ENCODE assay signal across 1 cellular context in genomic region chr2:85269959-85270358, GRCh38.
A peak's percentile ranks its signal among the peaks of the same experiment; 100 is the strongest.
TF ChIP-seq lines count a peak whose summit lies in the region.

No MANE protein-coding gene starts in this region.

TF ChIP-seq in HepG2, 621 proteins besides CTCF, POLR2A, EP300 and RAD21 (continued from another document and continues in another):
- TF ChIP-seq ZBTB14 (CRISPR knock-in tag; IDR thresholded peaks at IDR 0.05) (no peak), ZNF484 (CRISPR knock-in tag; IDR thresholded peaks at IDR 0.05; ENCODE audit: borderline replicate concordance, low read depth) (no peak), KAT8 (CRISPR knock-in tag; IDR thresholded peaks at IDR 0.05) (no peak), FIP1L1 (IDR thresholded peaks at IDR 0.05; ENCODE audit: borderline replicate concordance, insufficient read depth, low read depth, low read length) (no peak), ZNF337 (CRISPR knock-in tag; IDR thresholded peaks at IDR 0.05; ENCODE audit: borderline replicate concordance, low read depth) (no peak), GLI4 (CRISPR knock-in tag; IDR thresholded peaks at IDR 0.05; ENCODE audit: borderline replicate concordance) (no peak), CHD2 (IDR thresholded peaks at IDR 0.05; ENCODE audit: low read depth, low read length) (no peak), CBX5 (CRISPR knock-in tag; IDR thresholded peaks at IDR 0.05; ENCODE audit: borderline replicate concordance) (no peak), REPIN1 (CRISPR knock-in tag; IDR thresholded peaks at IDR 0.05; ENCODE audit: borderline replicate concordance, low read depth) (no peak), HNF4A (CRISPR knock-in tag; IDR thresholded peaks at IDR 0.05) (peak; percentile 62; the same call in 1 of the 2 replicates), IRF9 (CRISPR knock-in tag; IDR thresholded peaks at IDR 0.05; ENCODE audit: borderline replicate concordance) (no peak), SMAD9 (CRISPR knock-in tag; IDR thresholded peaks at IDR 0.05) (no peak), HNF4G (IDR thresholded peaks at IDR 0.05; ENCODE audit: borderline replicate concordance, low read depth, low read length) (peak; percentile 38; the same call in 1 of the 2 replicates), HNF4G (CRISPR knock-in tag; IDR thresholded peaks at IDR 0.05; ENCODE audit: borderline replicate concordance, low read depth) (no peak), JARID2 (CRISPR knock-in tag; IDR thresholded peaks at IDR 0.05; ENCODE audit: insufficient replicate concordance) (no peak), CC2D1A (CRISPR knock-in tag; IDR thresholded peaks at IDR 0.05) (no peak), ZNF780A (CRISPR knock-in tag; IDR thresholded peaks at IDR 0.05) (no peak), ZNF282 (IDR thresholded peaks at IDR 0.05; ENCODE audit: partially characterized antibody) (no peak), ZNF792 (CRISPR knock-in tag; IDR thresholded peaks at IDR 0.05) (no peak), KLF9 (CRISPR knock-in tag; IDR thresholded peaks at IDR 0.05; ENCODE audit: low read depth) (peak; percentile 42; the same call in 1 of the 2 replicates), SMAD1 (CRISPR knock-in tag; IDR thresholded peaks at IDR 0.05; ENCODE audit: borderline replicate concordance, low read depth) (no peak), PAXIP1 (CRISPR knock-in tag; conservative IDR thresholded peaks at IDR 0.05) (peak; percentile 34; the same call in 1 of the 2 replicates), NFE2 (CRISPR knock-in tag; IDR thresholded peaks at IDR 0.05) (no peak), ZNF768 (CRISPR knock-in tag; IDR thresholded peaks at IDR 0.05) (no peak), ELF3 (CRISPR knock-in tag; IDR thresholded peaks at IDR 0.05) (peak; percentile 22; the same call in 1 of the 2 replicates), SMYD3 (CRISPR knock-in tag; IDR thresholded peaks at IDR 0.05) (no peak), ZNF781 (CRISPR knock-in tag; IDR thresholded peaks at IDR 0.05; ENCODE audit: borderline replicate concordance, not compliant biosample characterization) (no peak), POGZ (CRISPR knock-in tag; IDR thresholded peaks at IDR 0.05) (no peak), ARNT2 (CRISPR knock-in tag; IDR thresholded peaks at IDR 0.05; ENCODE audit: low read depth) (no peak), DPF2 (CRISPR knock-in tag; IDR thresholded peaks at IDR 0.05; ENCODE audit: borderline replicate concordance, low read depth) (no peak), ZXDC (CRISPR knock-in tag; IDR thresholded peaks at IDR 0.05) (no peak), NONO (IDR thresholded peaks at IDR 0.05) (no peak), NONO (CRISPR knock-in tag; conservative IDR thresholded peaks at IDR 0.05) (no peak), DNMT3B (CRISPR knock-in tag; conservative IDR thresholded peaks at IDR 0.05) (no peak)
- TF ChIP-seq, protein P1, sequence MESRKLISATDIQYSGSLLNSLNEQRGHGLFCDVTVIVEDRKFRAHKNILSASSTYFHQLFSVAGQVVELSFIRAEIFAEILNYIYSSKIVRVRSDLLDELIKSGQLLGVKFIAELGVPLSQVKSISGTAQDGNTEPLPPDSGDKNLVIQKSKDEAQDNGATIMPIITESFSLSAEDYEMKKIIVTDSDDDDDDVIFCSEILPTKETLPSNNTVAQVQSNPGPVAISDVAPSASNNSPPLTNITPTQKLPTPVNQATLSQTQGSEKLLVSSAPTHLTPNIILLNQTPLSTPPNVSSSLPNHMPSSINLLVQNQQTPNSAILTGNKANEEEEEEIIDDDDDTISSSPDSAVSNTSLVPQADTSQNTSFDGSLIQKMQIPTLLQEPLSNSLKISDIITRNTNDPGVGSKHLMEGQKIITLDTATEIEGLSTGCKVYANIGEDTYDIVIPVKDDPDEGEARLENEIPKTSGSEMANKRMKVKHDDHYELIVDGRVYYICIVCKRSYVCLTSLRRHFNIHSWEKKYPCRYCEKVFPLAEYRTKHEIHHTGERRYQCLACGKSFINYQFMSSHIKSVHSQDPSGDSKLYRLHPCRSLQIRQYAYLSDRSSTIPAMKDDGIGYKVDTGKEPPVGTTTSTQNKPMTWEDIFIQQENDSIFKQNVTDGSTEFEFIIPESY (CRISPR knock-in tag; IDR thresholded peaks at IDR 0.05) = no peak
- TF ChIP-seq, protein P2, sequence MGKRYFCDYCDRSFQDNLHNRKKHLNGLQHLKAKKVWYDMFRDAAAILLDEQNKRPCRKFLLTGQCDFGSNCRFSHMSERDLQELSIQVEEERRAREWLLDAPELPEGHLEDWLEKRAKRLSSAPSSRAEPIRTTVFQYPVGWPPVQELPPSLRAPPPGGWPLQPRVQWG (CRISPR knock-in tag; IDR thresholded peaks at IDR 0.05; ENCODE audit: borderline replicate concordance, low read depth) = no peak
- TF ChIP-seq, protein P3, sequence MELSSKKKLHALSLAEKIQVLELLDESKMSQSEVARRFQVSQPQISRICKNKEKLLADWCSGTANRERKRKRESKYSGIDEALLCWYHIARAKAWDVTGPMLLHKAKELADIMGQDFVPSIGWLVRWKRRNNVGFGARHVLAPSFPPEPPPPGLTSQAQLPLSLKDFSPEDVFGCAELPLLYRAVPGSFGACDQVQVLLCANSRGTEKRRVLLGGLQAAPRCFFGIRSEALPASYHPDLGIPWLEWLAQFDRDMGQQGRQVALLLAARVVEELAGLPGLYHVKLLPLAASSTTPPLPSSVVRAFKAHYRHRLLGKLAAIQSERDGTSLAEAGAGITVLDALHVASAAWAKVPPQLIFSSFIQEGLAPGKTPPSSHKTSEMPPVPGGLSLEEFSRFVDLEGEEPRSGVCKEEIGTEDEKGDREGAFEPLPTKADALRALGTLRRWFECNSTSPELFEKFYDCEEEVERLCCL (CRISPR knock-in tag; IDR thresholded peaks at IDR 0.05; ENCODE audit: borderline replicate concordance) = no peak
- TF ChIP-seq, protein P4, sequence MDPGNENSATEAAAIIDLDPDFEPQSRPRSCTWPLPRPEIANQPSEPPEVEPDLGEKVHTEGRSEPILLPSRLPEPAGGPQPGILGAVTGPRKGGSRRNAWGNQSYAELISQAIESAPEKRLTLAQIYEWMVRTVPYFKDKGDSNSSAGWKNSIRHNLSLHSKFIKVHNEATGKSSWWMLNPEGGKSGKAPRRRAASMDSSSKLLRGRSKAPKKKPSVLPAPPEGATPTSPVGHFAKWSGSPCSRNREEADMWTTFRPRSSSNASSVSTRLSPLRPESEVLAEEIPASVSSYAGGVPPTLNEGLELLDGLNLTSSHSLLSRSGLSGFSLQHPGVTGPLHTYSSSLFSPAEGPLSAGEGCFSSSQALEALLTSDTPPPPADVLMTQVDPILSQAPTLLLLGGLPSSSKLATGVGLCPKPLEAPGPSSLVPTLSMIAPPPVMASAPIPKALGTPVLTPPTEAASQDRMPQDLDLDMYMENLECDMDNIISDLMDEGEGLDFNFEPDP (CRISPR knock-in tag; conservative IDR thresholded peaks at IDR 0.05) = no peak
- TF ChIP-seq, protein P5, sequence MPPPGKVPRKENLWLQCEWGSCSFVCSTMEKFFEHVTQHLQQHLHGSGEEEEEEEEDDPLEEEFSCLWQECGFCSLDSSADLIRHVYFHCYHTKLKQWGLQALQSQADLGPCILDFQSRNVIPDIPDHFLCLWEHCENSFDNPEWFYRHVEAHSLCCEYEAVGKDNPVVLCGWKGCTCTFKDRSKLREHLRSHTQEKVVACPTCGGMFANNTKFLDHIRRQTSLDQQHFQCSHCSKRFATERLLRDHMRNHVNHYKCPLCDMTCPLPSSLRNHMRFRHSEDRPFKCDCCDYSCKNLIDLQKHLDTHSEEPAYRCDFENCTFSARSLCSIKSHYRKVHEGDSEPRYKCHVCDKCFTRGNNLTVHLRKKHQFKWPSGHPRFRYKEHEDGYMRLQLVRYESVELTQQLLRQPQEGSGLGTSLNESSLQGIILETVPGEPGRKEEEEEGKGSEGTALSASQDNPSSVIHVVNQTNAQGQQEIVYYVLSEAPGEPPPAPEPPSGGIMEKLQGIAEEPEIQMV (CRISPR knock-in tag; IDR thresholded peaks at IDR 0.05; ENCODE audit: low read depth) = no peak
- TF ChIP-seq, protein P6, sequence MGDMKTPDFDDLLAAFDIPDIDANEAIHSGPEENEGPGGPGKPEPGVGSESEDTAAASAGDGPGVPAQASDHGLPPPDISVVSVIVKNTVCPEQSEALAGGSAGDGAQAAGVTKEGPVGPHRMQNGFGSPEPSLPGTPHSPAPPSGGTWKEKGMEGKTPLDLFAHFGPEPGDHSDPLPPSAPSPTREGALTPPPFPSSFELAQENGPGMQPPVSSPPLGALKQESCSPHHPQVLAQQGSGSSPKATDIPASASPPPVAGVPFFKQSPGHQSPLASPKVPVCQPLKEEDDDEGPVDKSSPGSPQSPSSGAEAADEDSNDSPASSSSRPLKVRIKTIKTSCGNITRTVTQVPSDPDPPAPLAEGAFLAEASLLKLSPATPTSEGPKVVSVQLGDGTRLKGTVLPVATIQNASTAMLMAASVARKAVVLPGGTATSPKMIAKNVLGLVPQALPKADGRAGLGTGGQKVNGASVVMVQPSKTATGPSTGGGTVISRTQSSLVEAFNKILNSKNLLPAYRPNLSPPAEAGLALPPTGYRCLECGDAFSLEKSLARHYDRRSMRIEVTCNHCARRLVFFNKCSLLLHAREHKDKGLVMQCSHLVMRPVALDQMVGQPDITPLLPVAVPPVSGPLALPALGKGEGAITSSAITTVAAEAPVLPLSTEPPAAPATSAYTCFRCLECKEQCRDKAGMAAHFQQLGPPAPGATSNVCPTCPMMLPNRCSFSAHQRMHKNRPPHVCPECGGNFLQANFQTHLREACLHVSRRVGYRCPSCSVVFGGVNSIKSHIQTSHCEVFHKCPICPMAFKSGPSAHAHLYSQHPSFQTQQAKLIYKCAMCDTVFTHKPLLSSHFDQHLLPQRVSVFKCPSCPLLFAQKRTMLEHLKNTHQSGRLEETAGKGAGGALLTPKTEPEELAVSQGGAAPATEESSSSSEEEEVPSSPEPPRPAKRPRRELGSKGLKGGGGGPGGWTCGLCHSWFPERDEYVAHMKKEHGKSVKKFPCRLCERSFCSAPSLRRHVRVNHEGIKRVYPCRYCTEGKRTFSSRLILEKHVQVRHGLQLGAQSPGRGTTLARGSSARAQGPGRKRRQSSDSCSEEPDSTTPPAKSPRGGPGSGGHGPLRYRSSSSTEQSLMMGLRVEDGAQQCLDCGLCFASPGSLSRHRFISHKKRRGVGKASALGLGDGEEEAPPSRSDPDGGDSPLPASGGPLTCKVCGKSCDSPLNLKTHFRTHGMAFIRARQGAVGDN (CRISPR knock-in tag; IDR thresholded peaks at IDR 0.05) = 0 out of 2 replicates have a peak, but pooled peaks have one; percentile 13
